ENCODE assay signal across 20 cellular contexts in the genomic region with DNA sequence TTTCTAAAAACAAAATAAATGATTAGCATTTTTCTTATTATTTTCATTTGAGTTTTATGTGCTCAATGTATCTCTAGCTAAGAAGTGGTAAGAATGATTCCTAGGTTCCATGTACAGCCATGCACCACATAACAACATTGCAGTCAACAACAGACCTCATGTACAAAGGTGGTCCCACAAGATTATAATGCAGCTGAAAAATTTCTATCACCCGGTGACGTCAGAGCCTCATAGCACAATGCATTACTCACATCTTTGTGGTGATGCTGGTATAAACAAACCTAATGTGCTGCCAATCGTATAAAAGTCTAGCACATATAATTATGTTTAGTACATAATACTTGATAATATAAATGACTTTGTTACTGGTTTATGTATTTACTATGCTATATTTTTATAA.
DNase-seq lines count a peak whose midpoint lies in the region; ATAC-seq and TF ChIP-seq lines count a peak whose summit lies in the region.
"Had no signal": no experiment of that assay in that cellular context is flagged by ENCODE, and none has a peak within 500 bp of the region (broad histone marks: within the 10 kb centered on the region; RNA-seq: fewer than 3 reads in every experiment).

No MANE protein-coding gene starts in this region.

- DNase-seq in GM23248 (peak; percentile 87), RPMI7951 (ENCODE audit: low read depth) (peak; percentile 65), choroid plexus epithelial cell (ENCODE audit: low read depth) (peak; percentile 95), trophoblast cell (peak; percentile 75 to 89), lower leg skin (ENCODE audit: low spot score in 2 of 2) (no peak), NCI-H2196 treated with DMSO at 0.1 percent for 48 hours (lab: John Stamatoyannopoulos, UW; ENCODE audit: unreplicated experiment) (no peak), left cardiac atrium (no peak)
- DNase-seq: activated CD4-positive, alpha-beta T cell treated with anti-CD3 and anti-CD28 coated beads, Interleukin-2, amount 50 U/mL, for 48 hours; activated naive CD4-positive, alpha-beta T cell treated with anti-CD3 and anti-CD28 coated beads for 36 hours; COR-L47; dorsolateral prefrontal cortex; head of caudate nucleus; left ventricle myocardium inferior; NCI-H2227 treated with DMSO at 0.1 percent for 48 hours; PC-3; stimulated activated CD4-positive, alpha-beta T cell treated with anti-CD3 and anti-CD28 coated beads, Interleukin-15, amount 100 ng/mL, for 24 hours had no signal

- 20 to 29% methylated on average over 3 of the region's 3 CpGs for WGBS in GM23248 (ENCODE audit: low coverage in 1 of 2, low lambda C conversion rate in 2 of 2, missing lambda C conversion rate in 2 of 2), 2 experiments
- no CpG with 5 or more reads among the region's 3 CpGs for WGBS in trophoblast cell (ENCODE audit: extremely low coverage, insufficient coverage, insufficient read length)
- WGBS in lower leg skin, 2 donors: 77 to 86% methylated on average over 3 of the region's 3 CpGs

- H3K4me3 ChIP-seq in GM23248: no peak overlapping the region
- H3K4me3 ChIP-seq in choroid plexus epithelial cell (ENCODE audit: low read depth, low read length): no peak overlapping the region
- no peak overlapping the region for H3K4me3 ChIP-seq in trophoblast cell (ENCODE audit: low read depth, low read length)
- H3K4me3 ChIP-seq in lower leg skin (ENCODE audit: low read depth, poor library complexity, severe bottlenecking): no peak overlapping the region
- H3K4me3 ChIP-seq: dorsolateral prefrontal cortex, left ventricle myocardium inferior, thoracic aorta had no signal

- no peak overlapping the region for H2AFZ ChIP-seq in GM23248
- H2AFZ ChIP-seq in trophoblast cell (ENCODE audit: insufficient read depth, low read length, poor library complexity): no peak overlapping the region

- H4K12ac ChIP-seq in trophoblast cell (ENCODE audit: low read depth, low read length): no peak overlapping the region

- no peak overlapping the region for H2BK12ac ChIP-seq in trophoblast cell (ENCODE audit: low read length)

- H3K23ac ChIP-seq in trophoblast cell (ENCODE audit: low read length): no peak overlapping the region

- H3K36me3 ChIP-seq in GM23248 (ENCODE audit: low read depth) (no peaks in the 10 kb centered on the region), trophoblast cell (ENCODE audit: control insufficient read depth in 1 of 2, insufficient read depth in 2 of 2, low read length in 2 of 2) (no peaks in the 10 kb centered on the region)
- H3K36me3 ChIP-seq: left ventricle myocardium inferior, thoracic aorta had no signal

- H2BK120ac ChIP-seq in trophoblast cell (ENCODE audit: insufficient read depth, low read length, poor library complexity): no peak overlapping the region

- TF ChIP-seq CTCF in choroid plexus epithelial cell (conservative IDR thresholded peaks at IDR 0.05; ENCODE audit: low read depth, low read length) (no peak), lower leg skin (IDR thresholded peaks at IDR 0.05) (no peak)

- H3K4ac ChIP-seq in trophoblast cell (ENCODE audit: low read depth, low read length): no peak overlapping the region

- no peak overlapping the region for H3K9ac ChIP-seq in GM23248
- no peak overlapping the region for H3K9ac ChIP-seq in trophoblast cell (ENCODE audit: low read length)

- H3K9me3 ChIP-seq in GM23248 (ENCODE audit: low read depth) (no peaks in the 10 kb centered on the region), trophoblast cell (ENCODE audit: insufficient read depth, low read depth, low read length) (no peaks in the 10 kb centered on the region)
- H3K9me3 ChIP-seq: left ventricle myocardium inferior, thoracic aorta had no signal

- intact Hi-C loops in lower leg skin (cut with DNase I; ENCODE audit: low total_unique reads) (no loop called here), left cardiac atrium (cut with DNase I) (no loop called here)

- H3K27me3 ChIP-seq in GM23248 (replicated peaks; ENCODE audit: insufficient read depth): no peaks in the 10 kb centered on the region
- no peaks in the 10 kb centered on the region for H3K27me3 ChIP-seq in trophoblast cell (ENCODE audit: insufficient read depth, low read length)
- H3K27me3 ChIP-seq: dorsolateral prefrontal cortex had no signal

- ATAC-seq in HG03025 (IDR thresholded peaks at IDR 0.05; ENCODE audit: low FRiP score, unreplicated experiment): no peak
- ATAC-seq in left cardiac atrium: no peak
- ATAC-seq: PC-3; stimulated activated effector memory CD8-positive, alpha-beta T cell treated with anti-CD3 and anti-CD28 coated beads, Interleukin-12 subunit alpha, Interleukin-12 subunit beta, amount 100 ng/mL, for 72 hours; WTC11 had no signal

- H2AK5ac ChIP-seq in trophoblast cell (ENCODE audit: low read length): no peak overlapping the region

- H3K9me2 ChIP-seq in GM23248 (ENCODE audit: insufficient read depth): no peaks in the 10 kb centered on the region

- H2BK5ac ChIP-seq in trophoblast cell (ENCODE audit: low read depth, low read length, poor library complexity): no peak overlapping the region

- no peak overlapping the region for H4K8ac ChIP-seq in trophoblast cell (ENCODE audit: low read depth, low read length)

- H3K79me1 ChIP-seq in trophoblast cell (ENCODE audit: low read length): no peaks in the 10 kb centered on the region

- no peak for TF ChIP-seq POLR2A in lower leg skin (IDR thresholded peaks at IDR 0.05)

- H3K4me2 ChIP-seq in GM23248 (ENCODE audit: unreplicated experiment) (no peak overlapping the region), trophoblast cell (ENCODE audit: low read length) (no peak overlapping the region)

- H3F3A ChIP-seq in GM23248 (ENCODE audit: insufficient read depth): no peaks in the 10 kb centered on the region

- H3K4me1 ChIP-seq in GM23248 (ENCODE audit: insufficient read depth): peaks cover 9% of the 10 kb centered on the region; the same call in 1 of the 2 replicates
- H3K4me1 ChIP-seq in trophoblast cell (ENCODE audit: control insufficient read depth in 1 of 2, insufficient read depth in 2 of 2, low read length in 2 of 2): no peaks in the 10 kb centered on the region

- H3K79me2 ChIP-seq in GM23248 (ENCODE audit: insufficient read depth): no peaks in the 10 kb centered on the region
- no peaks in the 10 kb centered on the region for H3K79me2 ChIP-seq in trophoblast cell (ENCODE audit: control insufficient read depth, insufficient read depth, low read length, poor library complexity)

- no peak overlapping the region for H3K14ac ChIP-seq in trophoblast cell (ENCODE audit: low read length)

- H4K20me1 ChIP-seq in GM23248 (ENCODE audit: insufficient read depth): no peaks in the 10 kb centered on the region

- no peak overlapping the region for H4K91ac ChIP-seq in trophoblast cell (ENCODE audit: low read depth, low read length)

- H3K18ac ChIP-seq in trophoblast cell (ENCODE audit: low read length): no peak overlapping the region

- in situ Hi-C loops in GM23248 (cut with MboI): no loop called here

- no peak overlapping the region for H3K27ac ChIP-seq in GM23248
- no peak overlapping the region for H3K27ac ChIP-seq in trophoblast cell (ENCODE audit: low read depth, low read length)
- H3K27ac ChIP-seq: dorsolateral prefrontal cortex, left ventricle myocardium inferior, thoracic aorta had no signal

Comparison
In these comparisons a context has a peak if more than half of its experiments do, and no peak if none do; other contexts are left out.
1. DNase-seq: peak in GM23248 (single experiment), RPMI7951 (single experiment), choroid plexus epithelial cell (single experiment) and trophoblast cell (2 of 2); none in lower leg skin (0 of 2), NCI-H2196 treated with DMSO at 0.1 percent for 48 hours (single experiment) and left cardiac atrium (single experiment).